Comparison of ENCODE assay signal across 1 cellular context in the genomic region with DNA sequence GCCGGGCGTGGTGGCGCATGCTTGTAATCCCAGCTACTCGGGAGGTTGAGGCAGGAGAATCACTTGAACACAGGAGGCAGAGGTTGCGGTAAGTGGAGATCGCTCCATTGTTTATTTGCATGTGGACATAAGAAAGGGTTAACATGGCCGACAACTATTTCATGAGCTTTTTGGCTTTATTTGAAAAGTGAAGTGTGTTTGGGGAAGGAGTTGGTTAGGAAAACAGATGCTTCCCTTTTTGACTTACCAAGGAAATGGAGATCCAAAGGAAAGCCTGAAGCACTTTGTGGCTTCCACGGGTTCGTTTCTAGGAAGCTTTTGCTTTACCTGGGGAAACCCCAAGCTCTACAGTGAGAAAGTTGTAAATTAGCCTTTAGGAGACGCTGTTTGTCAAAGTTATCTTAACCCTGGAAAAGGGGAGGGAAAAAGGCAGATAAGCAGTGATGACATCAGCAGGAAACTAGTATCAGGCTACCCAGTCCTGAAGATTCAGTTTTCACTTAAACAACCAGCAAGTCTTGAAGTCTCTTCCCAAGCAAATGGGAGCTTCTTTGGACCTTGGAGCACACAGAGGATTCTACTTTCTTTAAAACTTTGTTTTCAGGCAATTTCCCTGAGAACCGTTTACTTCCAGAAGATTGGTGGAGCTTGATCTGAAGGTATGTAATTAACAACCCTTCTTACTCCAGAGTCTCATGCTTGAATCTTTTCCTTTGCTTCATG.
TF ChIP-seq lines count a peak whose summit lies in the region.

Gene CASP10 (plus strand): TSS at position 492 of the 723 bp plus-strand sequence. CDS start 2,637 bp downstream, outside the sequence.

TF ChIP-seq in HepG2, 621 proteins besides CTCF, POLR2A, EP300 and RAD21 (continued from another document and continues in another):
- TF ChIP-seq ATAD3A (CRISPR knock-in tag; IDR thresholded peaks at IDR 0.05), result no peak
- 0 out of 2 replicates have a peak, but pooled peaks have one; percentile 64 for TF ChIP-seq CC2D1A (CRISPR knock-in tag; IDR thresholded peaks at IDR 0.05)
- peak; percentile 23; the same call in 1 of the 2 replicates for TF ChIP-seq TSC22D2 (CRISPR knock-in tag; IDR thresholded peaks at IDR 0.05; ENCODE audit: borderline replicate concordance)
- peak; percentile 45 for TF ChIP-seq ZNF124 (CRISPR knock-in tag; IDR thresholded peaks at IDR 0.05)
- peak; percentile 68 for TF ChIP-seq PHF8 (CRISPR knock-in tag; IDR thresholded peaks at IDR 0.05)
- TF ChIP-seq, protein P1, sequence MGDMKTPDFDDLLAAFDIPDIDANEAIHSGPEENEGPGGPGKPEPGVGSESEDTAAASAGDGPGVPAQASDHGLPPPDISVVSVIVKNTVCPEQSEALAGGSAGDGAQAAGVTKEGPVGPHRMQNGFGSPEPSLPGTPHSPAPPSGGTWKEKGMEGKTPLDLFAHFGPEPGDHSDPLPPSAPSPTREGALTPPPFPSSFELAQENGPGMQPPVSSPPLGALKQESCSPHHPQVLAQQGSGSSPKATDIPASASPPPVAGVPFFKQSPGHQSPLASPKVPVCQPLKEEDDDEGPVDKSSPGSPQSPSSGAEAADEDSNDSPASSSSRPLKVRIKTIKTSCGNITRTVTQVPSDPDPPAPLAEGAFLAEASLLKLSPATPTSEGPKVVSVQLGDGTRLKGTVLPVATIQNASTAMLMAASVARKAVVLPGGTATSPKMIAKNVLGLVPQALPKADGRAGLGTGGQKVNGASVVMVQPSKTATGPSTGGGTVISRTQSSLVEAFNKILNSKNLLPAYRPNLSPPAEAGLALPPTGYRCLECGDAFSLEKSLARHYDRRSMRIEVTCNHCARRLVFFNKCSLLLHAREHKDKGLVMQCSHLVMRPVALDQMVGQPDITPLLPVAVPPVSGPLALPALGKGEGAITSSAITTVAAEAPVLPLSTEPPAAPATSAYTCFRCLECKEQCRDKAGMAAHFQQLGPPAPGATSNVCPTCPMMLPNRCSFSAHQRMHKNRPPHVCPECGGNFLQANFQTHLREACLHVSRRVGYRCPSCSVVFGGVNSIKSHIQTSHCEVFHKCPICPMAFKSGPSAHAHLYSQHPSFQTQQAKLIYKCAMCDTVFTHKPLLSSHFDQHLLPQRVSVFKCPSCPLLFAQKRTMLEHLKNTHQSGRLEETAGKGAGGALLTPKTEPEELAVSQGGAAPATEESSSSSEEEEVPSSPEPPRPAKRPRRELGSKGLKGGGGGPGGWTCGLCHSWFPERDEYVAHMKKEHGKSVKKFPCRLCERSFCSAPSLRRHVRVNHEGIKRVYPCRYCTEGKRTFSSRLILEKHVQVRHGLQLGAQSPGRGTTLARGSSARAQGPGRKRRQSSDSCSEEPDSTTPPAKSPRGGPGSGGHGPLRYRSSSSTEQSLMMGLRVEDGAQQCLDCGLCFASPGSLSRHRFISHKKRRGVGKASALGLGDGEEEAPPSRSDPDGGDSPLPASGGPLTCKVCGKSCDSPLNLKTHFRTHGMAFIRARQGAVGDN (CRISPR knock-in tag; IDR thresholded peaks at IDR 0.05), result no peak
- no peak for TF ChIP-seq THYN1 (CRISPR knock-in tag; IDR thresholded peaks at IDR 0.05; ENCODE audit: borderline replicate concordance, low read depth)
- TF ChIP-seq MTF1 (CRISPR knock-in tag; IDR thresholded peaks at IDR 0.05), result peak; percentile 50; the same call in 1 of the 2 replicates
- no peak for TF ChIP-seq SNAPC4 (CRISPR knock-in tag; IDR thresholded peaks at IDR 0.05)
- no peak for TF ChIP-seq CAMTA2 (CRISPR knock-in tag; IDR thresholded peaks at IDR 0.05; ENCODE audit: borderline replicate concordance)
- TF ChIP-seq ZNF263 (CRISPR knock-in tag; IDR thresholded peaks at IDR 0.05), result peak; percentile 71; the same call in 1 of the 2 replicates
- no peak for TF ChIP-seq CBX5 (CRISPR knock-in tag; IDR thresholded peaks at IDR 0.05; ENCODE audit: borderline replicate concordance)
- TF ChIP-seq ZNF782 (CRISPR knock-in tag; IDR thresholded peaks at IDR 0.05; ENCODE audit: borderline replicate concordance), result no peak; the same call in 1 of the 2 replicates
- TF ChIP-seq HOXA3 (CRISPR knock-in tag; IDR thresholded peaks at IDR 0.05), result peak; percentile 61
- no peak for TF ChIP-seq KDM4B (CRISPR knock-in tag; IDR thresholded peaks at IDR 0.05)
- 0 out of 2 replicates have a peak, but pooled peaks have one; percentile 35 for TF ChIP-seq TFE3 (CRISPR knock-in tag; IDR thresholded peaks at IDR 0.05)
- no peak for TF ChIP-seq RARG (CRISPR knock-in tag; IDR thresholded peaks at IDR 0.05; ENCODE audit: low read depth)
- TF ChIP-seq BRF2 (CRISPR knock-in tag; IDR thresholded peaks at IDR 0.05), result no peak
- peak; percentile 57 for TF ChIP-seq TBX2 (CRISPR knock-in tag; IDR thresholded peaks at IDR 0.05; ENCODE audit: borderline replicate concordance)
- TF ChIP-seq FOXC1 (CRISPR knock-in tag; IDR thresholded peaks at IDR 0.05; ENCODE audit: borderline replicate concordance), result peak; percentile 60; the same call in 1 of the 2 replicates
- TF ChIP-seq U2AF1 (optimal IDR thresholded peaks at IDR 0.05; ENCODE audit: low read depth, low read length), result no peak
- TF ChIP-seq ZNF230 (CRISPR knock-in tag; IDR thresholded peaks at IDR 0.05), result no peak
- TF ChIP-seq, protein P2, sequence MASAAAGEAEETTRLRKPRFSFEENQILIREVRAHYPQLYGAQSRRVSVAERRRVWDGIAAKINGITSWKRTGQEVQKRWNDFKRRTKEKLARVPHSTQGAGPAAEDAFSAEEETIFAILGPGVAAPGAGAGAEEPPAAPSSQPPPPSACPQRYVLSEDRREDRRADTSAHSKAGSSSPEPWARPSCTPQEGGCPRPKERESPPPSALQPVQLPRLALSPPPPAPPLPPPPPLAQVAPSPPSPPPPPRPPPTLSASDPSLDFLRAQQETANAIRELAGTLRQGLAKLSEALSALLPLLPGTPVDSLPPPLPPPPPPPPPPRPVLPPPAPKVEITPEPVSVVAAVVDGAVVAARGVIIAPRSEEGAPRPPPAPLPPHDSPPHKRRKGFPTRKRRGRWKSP (CRISPR knock-in tag; IDR thresholded peaks at IDR 0.05), result no peak; the same call in 1 of the 2 replicates
- TF ChIP-seq IRF1 (CRISPR knock-in tag; IDR thresholded peaks at IDR 0.05; ENCODE audit: low read depth), result no peak
- TF ChIP-seq, protein P3, sequence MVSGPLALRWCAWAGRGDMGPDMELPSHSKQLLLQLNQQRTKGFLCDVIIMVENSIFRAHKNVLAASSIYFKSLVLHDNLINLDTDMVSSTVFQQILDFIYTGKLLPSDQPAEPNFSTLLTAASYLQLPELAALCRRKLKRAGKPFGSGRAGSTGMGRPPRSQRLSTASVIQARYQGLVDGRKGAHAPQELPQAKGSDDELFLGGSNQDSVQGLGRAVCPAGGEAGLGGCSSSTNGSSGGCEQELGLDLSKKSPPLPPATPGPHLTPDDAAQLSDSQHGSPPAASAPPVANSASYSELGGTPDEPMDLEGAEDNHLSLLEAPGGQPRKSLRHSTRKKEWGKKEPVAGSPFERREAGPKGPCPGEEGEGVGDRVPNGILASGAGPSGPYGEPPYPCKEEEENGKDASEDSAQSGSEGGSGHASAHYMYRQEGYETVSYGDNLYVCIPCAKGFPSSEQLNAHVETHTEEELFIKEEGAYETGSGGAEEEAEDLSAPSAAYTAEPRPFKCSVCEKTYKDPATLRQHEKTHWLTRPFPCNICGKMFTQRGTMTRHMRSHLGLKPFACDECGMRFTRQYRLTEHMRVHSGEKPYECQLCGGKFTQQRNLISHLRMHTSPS (CRISPR knock-in tag; IDR thresholded peaks at IDR 0.05; ENCODE audit: low read depth), result no peak
- no peak; the same call in 1 of the 2 replicates for TF ChIP-seq ZNF142 (CRISPR knock-in tag; IDR thresholded peaks at IDR 0.05)
- no peak for TF ChIP-seq ONECUT2 (CRISPR knock-in tag; IDR thresholded peaks at IDR 0.05)
- TF ChIP-seq ZNF570 (CRISPR knock-in tag; IDR thresholded peaks at IDR 0.05; ENCODE audit: borderline replicate concordance), result no peak
- no peak for TF ChIP-seq ZNF773 (CRISPR knock-in tag; IDR thresholded peaks at IDR 0.05; ENCODE audit: borderline replicate concordance)
